8 cellular contexts compared by ENCODE assay signal in the genomic region with DNA sequence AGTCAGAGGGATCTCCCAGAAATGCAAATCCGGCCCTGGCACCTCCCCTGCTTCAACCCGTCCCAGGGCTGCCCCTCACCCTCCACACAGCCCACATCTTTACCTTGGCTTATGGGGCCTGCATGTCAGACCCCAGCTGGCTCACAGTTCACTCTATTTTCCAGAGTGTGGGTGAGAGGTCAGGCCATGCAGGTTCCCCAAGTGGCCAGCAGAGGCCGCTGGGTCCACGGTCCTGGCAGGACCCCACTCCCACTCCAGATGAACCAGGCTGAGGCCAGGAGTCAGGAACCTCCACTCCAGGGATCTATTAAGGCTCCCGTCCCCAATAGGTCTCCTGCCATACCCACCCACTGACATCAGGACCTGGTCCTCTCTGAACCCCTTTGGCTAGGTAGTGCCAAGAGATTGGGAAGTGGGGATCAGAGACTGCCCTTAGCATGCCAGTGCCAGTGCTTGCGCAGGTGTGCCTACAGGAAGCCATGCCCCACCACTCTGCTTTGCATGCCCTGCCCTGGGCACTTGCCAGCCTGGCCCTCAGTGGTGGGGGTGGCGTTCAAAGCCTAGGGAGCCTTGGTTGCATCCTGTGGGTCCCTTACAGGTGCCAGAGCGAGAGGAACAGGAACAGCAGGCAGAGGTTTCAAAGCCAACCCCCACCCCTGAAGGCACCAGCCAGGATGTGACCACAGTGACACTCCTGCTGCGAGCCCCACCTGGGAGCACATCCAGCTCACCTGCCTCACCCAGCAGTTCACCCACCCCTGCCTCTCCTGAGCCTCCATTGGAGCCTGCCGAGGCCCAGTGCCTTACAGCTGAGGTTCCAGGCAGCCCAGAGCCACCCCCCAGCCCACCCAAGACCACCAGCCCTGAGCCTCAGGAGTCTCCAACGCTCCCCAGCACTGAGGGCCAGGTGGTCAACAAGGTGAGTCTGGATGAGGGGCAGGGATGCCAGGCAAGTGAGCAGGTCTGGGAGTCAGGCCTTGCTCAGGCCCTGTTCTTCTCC. TPM values are rescaled to one million over a fixed set of nuclear protein-coding genes. Genes with fewer than 3 reads are reported as not detected.
A peak's percentile ranks its signal among the peaks of the same experiment; 100 is the strongest.
DNase-seq lines count a peak whose midpoint lies in the region; ATAC-seq and TF ChIP-seq lines count a peak whose summit lies in the region.

No MANE protein-coding gene starts in this region.

- no peaks in the 10 kb centered on the region for H3K27me3 Mint-ChIP-seq in CD8-positive, alpha-beta memory T cell
- no peaks in the 10 kb centered on the region for H3K27me3 Mint-ChIP-seq in activated B cell treated with CpG ODN at 0.5 μM for 24 hours

- no peaks in the 10 kb centered on the region for H3K36me3 ChIP-seq in CD8-positive, alpha-beta memory T cell (ENCODE audit: insufficient read depth, low read length)
- H3K36me3 ChIP-seq in HCT116 (ENCODE audit: control insufficient read depth in 1 of 2, insufficient read depth in 2 of 2, low read length in 2 of 2) (peaks cover 33 to 44% of the 10 kb centered on the region in 2 experiments; a peak in 3 of 4 replicates), MG63 (peaks cover 73% of the 10 kb centered on the region)

- H3K9me3 ChIP-seq in CD8-positive, alpha-beta memory T cell (ENCODE audit: low read length) = no peaks in the 10 kb centered on the region
- no peaks in the 10 kb centered on the region for H3K9me3 ChIP-seq in HCT116 (ENCODE audit: control insufficient read depth in 1 of 2, insufficient read depth in 1 of 2, low read depth in 1 of 2, low read length in 2 of 2)
- H3K9me3 ChIP-seq in MG63 = no peaks in the 10 kb centered on the region

- RAD21 ChIA-PET in HCT116 (lab: Charles Lee; ENCODE audit: low non-redundant PET in 1 of 2, low total read pairs in 2 of 2, uncharacterized antibody in 2 of 2, unreplicated experiment in 2 of 2) = no interaction called here

- H3K27ac Mint-ChIP-seq in CD8-positive, alpha-beta memory T cell = peak overlapping the region in 1 of 8 donors; percentile 79
- H3K27ac Mint-ChIP-seq in activated B cell treated with CpG ODN at 0.5 μM for 24 hours = peak overlapping the region; percentile 54

- H3K4me2 ChIP-seq in HCT116 (ENCODE audit: low read length) = no peak overlapping the region

- POLR2A ChIA-PET in CD8-positive, alpha-beta memory T cell (lab: Charles Lee) = no interaction called here
- POLR2A ChIA-PET in HCT116 (lab: Charles Lee) = no interaction called here
- POLR2A ChIA-PET in activated B cell treated with CpG ODN at 0.5 μM for 24 hours (lab: Charles Lee) = interaction anchor here (0.9 kb wide), 1 partner anchor 184 kb away, joined by 5 read pairs; no protein-coding TSS in a partner anchor

- H3K36me3 Mint-ChIP-seq in CD8-positive, alpha-beta memory T cell = no peaks in the 10 kb centered on the region
- H3K36me3 Mint-ChIP-seq in activated B cell treated with CpG ODN at 0.5 μM for 24 hours (ENCODE audit: low read depth) = no peaks in the 10 kb centered on the region

- intact Hi-C loops in HCT116 (cut with micrococcal nuclease) (loop anchor here (1.0 to 10.0 kb wide), 3 partner anchors 60 to 665 kb away; partner anchors contain the start of gene MTFP1), activated B cell treated with CpG ODN at 0.5 μM for 24 hours (cut with micrococcal nuclease) (loop anchor here (1.0 to 10.0 kb wide), 6 partner anchors 60 to 665 kb away; partner anchors contain the start of genes DUSP18, MTFP1 and SFI1)

- H3K79me2 ChIP-seq in HCT116 (ENCODE audit: insufficient read depth, low read length) = peaks cover 21% of the 10 kb centered on the region

- no peak overlapping the region for H2AFZ ChIP-seq in HCT116 (ENCODE audit: low read depth, low read length, poor library complexity, severe bottlenecking)

- H3K9me3 Mint-ChIP-seq in CD8-positive, alpha-beta memory T cell = no peaks in the 10 kb centered on the region
- H3K9me3 Mint-ChIP-seq in activated B cell treated with CpG ODN at 0.5 μM for 24 hours = no peaks in the 10 kb centered on the region

- H3K27me3 ChIP-seq in CD8-positive, alpha-beta memory T cell (ENCODE audit: insufficient read depth, low read length, poor library complexity, severe bottlenecking) = no peaks in the 10 kb centered on the region
- no peaks in the 10 kb centered on the region for H3K27me3 ChIP-seq in HCT116 (ENCODE audit: insufficient read depth, low read length)
- no peaks in the 10 kb centered on the region for H3K27me3 ChIP-seq in MG63

- no peaks in the 10 kb centered on the region for H3K9me2 ChIP-seq in HCT116 (ENCODE audit: insufficient read depth)

- no peak overlapping the region for H3K4me3 ChIP-seq in CD8-positive, alpha-beta memory T cell (ENCODE audit: low read length)
- H3K4me3 ChIP-seq in HCT116 (replicated peaks in 1 of 2; ENCODE audit: low read depth in 1 of 2, low read length in 2 of 2) = no peak overlapping the region
- H3K4me3 ChIP-seq in fibroblast of pulmonary artery (replicated peaks; ENCODE audit: low read depth, low read length) = no peak overlapping the region
- H3K4me3 ChIP-seq in MG63 = no peak overlapping the region

- no peak overlapping the region for H3K4me3 Mint-ChIP-seq in CD8-positive, alpha-beta memory T cell
- H3K4me3 Mint-ChIP-seq in activated B cell treated with CpG ODN at 0.5 μM for 24 hours = no peak overlapping the region

- H3K27ac ChIP-seq in CD8-positive, alpha-beta memory T cell (ENCODE audit: low read depth, low read length) = no peak overlapping the region
- no peak overlapping the region for H3K27ac ChIP-seq in HCT116 (ENCODE audit: low read depth, low read length)

- TF ChIP-seq CTCF in HCT116 (IDR thresholded peaks at IDR 0.05 in 2 of 3, conservative IDR thresholded peaks at IDR 0.05 in 1 of 3; ENCODE audit: borderline replicate concordance in 1 of 3, insufficient read depth in 1 of 3, low read depth in 2 of 3, low read length in 2 of 3) = peak in 2 of 3 experiments; percentile 82 to 83; a peak in 4 of 6 replicates
- TF ChIP-seq CTCF in activated B cell treated with CpG ODN at 0.5 μM for 24 hours (IDR thresholded peaks at IDR 0.05) = no peak
- TF ChIP-seq CTCF in fibroblast of pulmonary artery (IDR thresholded peaks at IDR 0.05; ENCODE audit: low read length, missing control alignments) = peak; percentile 87

- no peak for ATAC-seq in HCT116
- ATAC-seq in activated B cell treated with CpG ODN at 0.5 μM for 24 hours (ENCODE audit: low read depth) = peak; percentile 14
- ATAC-seq in GM18909 (IDR thresholded peaks at IDR 0.05; ENCODE audit: poor library complexity, unreplicated experiment) = no peak

- peaks cover under 1 to 3% (median 2%) of the 10 kb centered on the region in 3 donors for H3K4me1 Mint-ChIP-seq in CD8-positive, alpha-beta memory T cell
- peaks cover 27% of the 10 kb centered on the region for H3K4me1 Mint-ChIP-seq in activated B cell treated with CpG ODN at 0.5 μM for 24 hours

- BruUV-seq in HCT116 (replicated peaks; lab: Mats Ljungman, UMichigan) = no TSS peak

- peak in 3 of 5 donors; percentile 24 to 51 (median 25) for DNase-seq in CD8-positive, alpha-beta memory T cell
- no peak for DNase-seq in HCT116 (ENCODE audit: low read depth, low spot score)
- DNase-seq in activated B cell treated with CpG ODN at 0.5 μM for 24 hours = peak; percentile 36
- DNase-seq in fibroblast of pulmonary artery (ENCODE audit: low read depth) = peak; percentile 62
- DNase-seq in pons (ENCODE audit: low spot score) = peak; percentile 38
- DNase-seq in NCI-H345 treated with DMSO at 0.1 percent for 48 hours (lab: John Stamatoyannopoulos, UW; ENCODE audit: unreplicated experiment) = no peak
- DNase-seq in MG63 = no peak

- no peak overlapping the region for H3K9ac ChIP-seq in HCT116 (ENCODE audit: low read length)

- peaks cover 1% of the 10 kb centered on the region for H3K4me1 ChIP-seq in CD8-positive, alpha-beta memory T cell (ENCODE audit: insufficient read depth, low read length)
- H3K4me1 ChIP-seq in HCT116 (ENCODE audit: control insufficient read depth in 1 of 2, insufficient read depth in 2 of 2, low read length in 2 of 2) = peaks cover 0 to 25% of the 10 kb centered on the region in 2 experiments; a peak in 2 of 4 replicates

- no peak for TF ChIP-seq RAD21 in HCT116 (IDR thresholded peaks at IDR 0.05; ENCODE audit: low read depth)

- no peaks in the 10 kb centered on the region for H4K20me1 ChIP-seq in HCT116 (ENCODE audit: insufficient read depth)

- TF ChIP-seq POLR2A in HCT116 (IDR thresholded peaks at IDR 0.05; ENCODE audit: borderline replicate concordance, extremely low read depth, insufficient read depth, insufficient read length) = no peak

- CTCF ChIA-PET in CD8-positive, alpha-beta memory T cell (lab: Charles Lee) = interaction anchor here (0.9 to 1.1 kb wide), 2 partner anchors 137 to 141 kb away, joined by 3 read pairs; no protein-coding TSS in a partner anchor
- CTCF ChIA-PET in HCT116 (lab: Charles Lee) = interaction anchor here (0.6 to 1.1 kb wide), 3 partner anchors 18 to 143 kb away, joined by 3 to 4 read pairs (median 4); partner anchors contain the start of gene SELENOM
- CTCF ChIA-PET in activated B cell treated with CpG ODN at 0.5 μM for 24 hours (lab: Charles Lee) = interaction anchor here (0.8 to 3.3 kb wide), 4 partner anchors 18 to 184 kb away, joined by 3 to 8 read pairs (median 6); partner anchors contain the start of gene SELENOM

TF ChIP-seq in HCT116, 20 proteins besides CTCF, POLR2A, EP300 and RAD21 (continues in another document):
- TF ChIP-seq CEBPB (IDR thresholded peaks at IDR 0.05; ENCODE audit: low read depth) = no peak

RNA-seq across cellular contexts. Expression of gene SMTN, which starts 8.3 kb away (rescaled TPM):
- 10 to 100 TPM; 13.2 to 14.7 TPM for total RNA-seq in CD8-positive, alpha-beta memory T cell
- polyA plus RNA-seq in CD8-positive, alpha-beta memory T cell = 0.98 TPM
- 148 TPM for total RNA-seq in HCT116 (2021; ENCODE audit: unreplicated experiment)
- 134 TPM in 2 replicates for polyA plus RNA-seq in HCT116 (2012)
- 2.8 and 3.1 TPM in 2 replicates for total RNA-seq in activated B cell treated with CpG ODN at 0.5 μM for 24 hours
- 26.0 and 37.7 TPM in 2 replicates for total RNA-seq in MG63 (2014; rRNA removed; shearing (Covaris generic); ENCODE audit: low replicate concordance)

RNA-seq across cellular contexts. Expression of gene SELENOM, which starts 18.0 kb away (rescaled TPM):
- 10 to 100 TPM; 14.6 to 15.4 TPM for total RNA-seq in CD8-positive, alpha-beta memory T cell
- polyA plus RNA-seq in CD8-positive, alpha-beta memory T cell = 138 TPM
- total RNA-seq in HCT116 (2021; ENCODE audit: unreplicated experiment) (65.6 TPM), activated B cell treated with CpG ODN at 0.5 μM for 24 hours (9.0 and 9.5 TPM in 2 replicates)
- 53.2 and 56.6 TPM in 2 replicates for polyA plus RNA-seq in HCT116 (2012)
- 72.5 and 98.8 TPM in 2 replicates for total RNA-seq in MG63 (2014; rRNA removed; shearing (Covaris generic); ENCODE audit: low replicate concordance)

RNA-seq across cellular contexts. Expression of gene INPP5J, which starts 33.4 kb away (rescaled TPM):
- total RNA-seq in CD8-positive, alpha-beta memory T cell = under 1 TPM in 1 of 2 experiments, not detected in 1; 0.22 TPM
- not detected for polyA plus RNA-seq in CD8-positive, alpha-beta memory T cell
- total RNA-seq in HCT116 (2021; ENCODE audit: unreplicated experiment) (8.9 TPM), activated B cell treated with CpG ODN at 0.5 μM for 24 hours (0.12 and 0.16 TPM in 2 replicates)
- polyA plus RNA-seq in HCT116 (2012) = 9.9 and 10.7 TPM in 2 replicates
- not detected in 2 replicates for total RNA-seq in MG63 (2014; rRNA removed; shearing (Covaris generic); ENCODE audit: low replicate concordance)

RNA-seq across cellular contexts. Expression of gene PLA2G3, which starts 50.9 kb away (rescaled TPM):
- total RNA-seq in CD8-positive, alpha-beta memory T cell = not detected
- not detected for polyA plus RNA-seq in CD8-positive, alpha-beta memory T cell
- not detected for total RNA-seq in HCT116 (2021; ENCODE audit: unreplicated experiment)
- not detected in 2 replicates for polyA plus RNA-seq in HCT116 (2012)
- total RNA-seq in activated B cell treated with CpG ODN at 0.5 μM for 24 hours = not detected in 2 replicates
- not detected in 2 replicates for total RNA-seq in MG63 (2014; rRNA removed; shearing (Covaris generic); ENCODE audit: low replicate concordance)

Comparison
In these comparisons a context has a peak if more than half of its experiments do, and no peak if none do; other contexts are left out.
1. DNase-seq: peak in CD8-positive, alpha-beta memory T cell (3 of 5), activated B cell treated with CpG ODN at 0.5 μM for 24 hours (single experiment), fibroblast of pulmonary artery (single experiment) and pons (single experiment); none in HCT116 (single experiment), NCI-H345 treated with DMSO at 0.1 percent for 48 hours (single experiment) and MG63 (single experiment).